ENCODE assay signal across 8 cellular contexts in the genomic region with DNA sequence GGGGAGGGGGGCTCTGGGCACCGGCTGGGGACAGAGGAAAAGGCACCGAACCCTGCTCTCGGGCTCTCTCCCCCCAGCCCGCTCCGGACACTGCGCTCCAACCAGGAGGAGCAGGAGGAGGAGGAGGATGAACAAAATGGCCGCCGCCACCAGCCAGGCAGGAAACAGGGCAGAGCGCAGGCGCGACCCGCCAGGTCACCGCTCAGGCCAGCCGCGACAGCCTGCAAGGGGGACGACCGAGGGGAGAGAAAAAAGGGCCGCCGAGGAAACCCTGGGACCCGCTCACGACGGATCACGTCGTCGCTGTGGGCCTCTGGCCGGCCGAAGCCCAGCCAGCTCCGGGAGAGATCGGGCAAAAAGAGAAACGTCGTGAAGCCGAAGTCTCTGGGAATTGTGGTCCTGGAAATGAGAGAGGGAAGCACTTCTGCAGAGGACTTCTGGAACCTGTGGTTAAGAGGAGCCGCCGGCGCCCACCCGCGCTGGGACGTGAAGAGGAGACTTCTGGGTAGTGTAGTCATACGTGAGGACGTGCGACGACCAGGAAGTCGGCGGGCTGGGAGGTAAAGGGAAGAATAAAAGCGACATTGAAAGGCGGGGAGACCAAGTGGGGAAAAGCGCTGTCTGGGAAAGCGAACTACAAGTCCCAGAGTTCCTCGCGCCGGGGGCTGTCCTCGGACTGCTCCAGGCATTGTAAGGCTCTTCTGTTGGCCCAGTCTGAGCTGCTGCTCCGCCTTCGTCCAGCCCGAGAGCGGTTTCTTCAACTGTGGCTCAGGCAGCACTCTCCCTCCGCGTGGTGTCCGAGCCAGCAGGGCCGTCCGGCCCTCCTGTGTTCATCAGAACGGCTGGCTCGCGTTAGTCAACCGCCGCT. TPM values are rescaled to one million over a fixed set of nuclear protein-coding genes. Genes with fewer than 3 reads are reported as not detected.
DNase-seq lines count a peak whose midpoint lies in the region; TF ChIP-seq lines count a peak whose summit lies in the region.

A gene with protein sequence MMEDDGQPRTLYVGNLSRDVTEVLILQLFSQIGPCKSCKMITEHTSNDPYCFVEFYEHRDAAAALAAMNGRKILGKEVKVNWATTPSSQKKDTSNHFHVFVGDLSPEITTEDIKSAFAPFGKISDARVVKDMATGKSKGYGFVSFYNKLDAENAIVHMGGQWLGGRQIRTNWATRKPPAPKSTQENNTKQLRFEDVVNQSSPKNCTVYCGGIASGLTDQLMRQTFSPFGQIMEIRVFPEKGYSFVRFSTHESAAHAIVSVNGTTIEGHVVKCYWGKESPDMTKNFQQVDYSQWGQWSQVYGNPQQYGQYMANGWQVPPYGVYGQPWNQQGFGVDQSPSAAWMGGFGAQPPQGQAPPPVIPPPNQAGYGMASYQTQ (minus strand): TSS at position 428 of the 868 bp plus-strand sequence. CDS start 499 bp downstream, outside the sequence.

- peak within 1 kb of the TSS; percentile 89 to 97 (median 96) for H3K27ac Mint-ChIP-seq in nephron
- H3K27ac Mint-ChIP-seq in stimulated activated naive CD8-positive, alpha-beta T cell treated with anti-CD3 and anti-CD28 coated beads, Interleukin-15, Interleukin-2, amounts not matched to agents 100 ng/mL and 50 ng/mL, for 24 hours, result peak within 1 kb of the TSS; percentile 95

- H3K4me2 ChIP-seq in MM.1S (ENCODE audit: low read depth, low read length), result peak within 1 kb of the TSS; percentile 90

- H3K9me2 ChIP-seq in MM.1S (replicated peaks; ENCODE audit: insufficient read depth, low read length), result no peaks in the 10 kb centered on the region

- H3K9me3 ChIP-seq in ES-I3 (ENCODE audit: control insufficient read depth, insufficient read depth, low read length) (no peaks in the 10 kb centered on the region), HAP-1 (no peaks in the 10 kb centered on the region), MM.1S (replicated peaks; ENCODE audit: insufficient read depth, low read length) (no peaks in the 10 kb centered on the region)

- H3K27me3 Mint-ChIP-seq in nephron (ENCODE audit: low read depth), result no peaks in the 10 kb centered on the region
- H3K27me3 Mint-ChIP-seq in stimulated activated naive CD8-positive, alpha-beta T cell treated with anti-CD3 and anti-CD28 coated beads, Interleukin-15, Interleukin-2, amounts not matched to agents 100 ng/mL and 50 ng/mL, for 24 hours, result no peaks in the 10 kb centered on the region

- H3K27me3 ChIP-seq in HAP-1 (ENCODE audit: low read depth) (no peaks in the 10 kb centered on the region), MM.1S (replicated peaks; ENCODE audit: insufficient read depth, low read length) (no peaks in the 10 kb centered on the region)

- H3F3A ChIP-seq in MM.1S (ENCODE audit: insufficient read depth, low read length), result peaks cover 7% of the 10 kb centered on the region; the same call in 1 of the 2 replicates

- no peak for TF ChIP-seq CTCF in MM.1S (IDR thresholded peaks at IDR 0.05; ENCODE audit: low read length)
- no peak for TF ChIP-seq CTCF in fibroblast of the aortic adventitia (IDR thresholded peaks at IDR 0.05; ENCODE audit: insufficient read depth, low read length)
- TF ChIP-seq CTCF in nephron (IDR thresholded peaks at IDR 0.05; ENCODE audit: unreplicated experiment in 3 of 3), result no peak

- H3K36me3 ChIP-seq in ES-I3 (ENCODE audit: insufficient read depth, low read length), result no peaks in the 10 kb centered on the region
- peaks cover 4% of the 10 kb centered on the region for H3K36me3 ChIP-seq in HAP-1 (replicated peaks)
- H3K36me3 ChIP-seq in MM.1S (replicated peaks; ENCODE audit: insufficient read depth, low read length), result no peaks in the 10 kb centered on the region

- H3K4me3 ChIP-seq in HAP-1, result peak within 1 kb of the TSS; percentile 72
- peak within 1 kb of the TSS; percentile 97 for H3K4me3 ChIP-seq in MM.1S (ENCODE audit: low read length)
- H3K4me3 ChIP-seq in fibroblast of the aortic adventitia (ENCODE audit: low read depth, low read length), result peak within 1 kb of the TSS; percentile 93

- H3K27ac ChIP-seq in MM.1S (ENCODE audit: low read length), result peak within 1 kb of the TSS; percentile 92

- H3K4me1 ChIP-seq in ES-I3 (ENCODE audit: insufficient read depth, low read length) (peaks cover 6% of the 10 kb centered on the region), HAP-1 (peaks cover 25% of the 10 kb centered on the region), MM.1S (ENCODE audit: low read length) (peaks cover 22% of the 10 kb centered on the region)

- DNase-seq in HAP-1 (ENCODE audit: low spot score in 2 of 2) (peak; percentile 98 to 100), MM.1S (peak; percentile 99), SIG-M5 (lab: John Stamatoyannopoulos, UW) (peak; percentile 97), activated gamma-delta T cell (lab: John Stamatoyannopoulos, UW) (peak; percentile 79), fibroblast of the aortic adventitia (ENCODE audit: low read depth) (peak; percentile 100)

- in situ Hi-C loops in HAP-1 (cut with MboI; ENCODE audit: low sequenced_read_pairs), result loop anchor here (25.0 kb wide), 1 partner anchor 534 kb away; no protein-coding TSS in a partner anchor

- H3K4me3 Mint-ChIP-seq in nephron, result peak within 1 kb of the TSS; percentile 92 to 97 (median 95)
- H3K4me3 Mint-ChIP-seq in stimulated activated naive CD8-positive, alpha-beta T cell treated with anti-CD3 and anti-CD28 coated beads, Interleukin-15, Interleukin-2, amounts not matched to agents 100 ng/mL and 50 ng/mL, for 24 hours, result peak within 1 kb of the TSS; percentile 93

- peak within 1 kb of the TSS; percentile 88 for H2AFZ ChIP-seq in MM.1S (ENCODE audit: low read length)

- H3K9ac ChIP-seq in ES-I3 (ENCODE audit: low read depth, low read length) (peak within 1 kb of the TSS; percentile 91), MM.1S (ENCODE audit: low read length) (peak within 1 kb of the TSS; percentile 89)

- peaks cover 3% of the 10 kb centered on the region; the same call in 1 of the 2 replicates for H4K20me1 ChIP-seq in MM.1S (ENCODE audit: insufficient read depth, low read length)

- no peaks in the 10 kb centered on the region for H3K9me3 Mint-ChIP-seq in nephron
- H3K9me3 Mint-ChIP-seq in stimulated activated naive CD8-positive, alpha-beta T cell treated with anti-CD3 and anti-CD28 coated beads, Interleukin-15, Interleukin-2, amounts not matched to agents 100 ng/mL and 50 ng/mL, for 24 hours, result no peaks in the 10 kb centered on the region

- peaks cover 18% of the 10 kb centered on the region for H3K36me3 Mint-ChIP-seq in nephron (ENCODE audit: low read depth)
- peaks cover 60% of the 10 kb centered on the region for H3K36me3 Mint-ChIP-seq in stimulated activated naive CD8-positive, alpha-beta T cell treated with anti-CD3 and anti-CD28 coated beads, Interleukin-15, Interleukin-2, amounts not matched to agents 100 ng/mL and 50 ng/mL, for 24 hours (ENCODE audit: low read depth)

- H3K79me2 ChIP-seq in MM.1S (ENCODE audit: low read length), result peaks cover 51% of the 10 kb centered on the region

- peaks cover 33% of the 10 kb centered on the region for H3K4me1 Mint-ChIP-seq in nephron
- peaks cover 60% of the 10 kb centered on the region for H3K4me1 Mint-ChIP-seq in stimulated activated naive CD8-positive, alpha-beta T cell treated with anti-CD3 and anti-CD28 coated beads, Interleukin-15, Interleukin-2, amounts not matched to agents 100 ng/mL and 50 ng/mL, for 24 hours (ENCODE audit: low read depth)

RNA-seq across cellular contexts. Expression of the gene that starts here (rescaled TPM):
- total RNA-seq in fibroblast of the aortic adventitia (ENCODE audit: low replicate concordance), result 48.7 and 60.1 TPM in 2 replicates

Comparison
In these comparisons a context has a peak if more than half of its experiments do, and no peak if none do; other contexts are left out.
1. Peak in every context shown above with its lines: DNase-seq, H3K4me3 ChIP-seq and H3K27ac ChIP-seq.